ENCODE assay signal across 13 cellular contexts in the genomic region with DNA sequence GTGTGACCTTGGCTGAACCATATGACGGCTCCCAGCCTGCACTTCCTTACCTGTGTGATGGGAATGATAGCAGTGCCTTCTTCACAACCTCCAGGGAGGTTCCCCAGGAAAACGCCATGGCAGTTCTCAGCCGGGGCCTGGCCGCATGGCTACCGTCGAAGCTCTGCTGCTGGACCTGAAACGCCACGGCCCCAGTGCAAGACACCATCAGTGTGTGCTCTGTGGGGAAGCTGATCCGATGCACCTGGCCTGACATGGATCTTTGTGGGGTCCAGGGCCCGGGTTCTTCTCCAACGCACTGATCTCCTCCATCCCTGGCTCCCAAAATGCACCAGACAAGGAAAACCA. TPM values are rescaled to one million over a fixed set of nuclear protein-coding genes. Genes with fewer than 3 reads are reported as not detected.
DNase-seq lines count a peak whose midpoint lies in the region; ATAC-seq and TF ChIP-seq lines count a peak whose summit lies in the region.
"Had no signal": no experiment of that assay in that cellular context is flagged by ENCODE, and none has a peak within 500 bp of the region (broad histone marks: within the 10 kb centered on the region; RNA-seq: fewer than 3 reads in every experiment).

No MANE protein-coding gene starts in this region.

- H3K4me2 ChIP-seq in IMR-90 (ENCODE audit: low read depth, low read length) (no peak overlapping the region), neural progenitor cell (no peak overlapping the region)

- no peak for TF ChIP-seq RAD21 in IMR-90 (IDR thresholded peaks at IDR 0.05; ENCODE audit: low read length)

- H3K4ac ChIP-seq in IMR-90 (ENCODE audit: low read depth, low read length): peak overlapping the region; percentile 99

- dilution Hi-C loops in IMR-90 (cut with HindIII; ENCODE audit: low sequenced_read_pairs, unreplicated experiment): no loop called here

- H3K9me3 ChIP-seq in IMR-90 (ENCODE audit: control insufficient read depth, insufficient read depth, low read length) (no peaks in the 10 kb centered on the region), neural progenitor cell (ENCODE audit: low read depth) (no peaks in the 10 kb centered on the region)
- H3K9me3 ChIP-seq: Caco-2, HAP-1 had no signal

- H3K27ac ChIP-seq in IMR-90 (ENCODE audit: insufficient read depth, low read length) (no peak overlapping the region), neural progenitor cell (no peak overlapping the region)
- H3K27ac ChIP-seq: C4-2B, GM23248 had no signal

- no peaks in the 10 kb centered on the region for H3K27me3 ChIP-seq in IMR-90 (ENCODE audit: control insufficient read depth, insufficient read depth, low read length)
- H3K27me3 ChIP-seq in neural progenitor cell: no peaks in the 10 kb centered on the region

- peak overlapping the region; percentile 100 for H4K91ac ChIP-seq in IMR-90 (ENCODE audit: insufficient read depth, low read depth, low read length)

- no peak for ATAC-seq in IMR-90 (ENCODE audit: low read depth)
- ATAC-seq in GM19467 (IDR thresholded peaks at IDR 0.05; ENCODE audit: unreplicated experiment): no peak
- no peak for ATAC-seq in GM21723 (IDR thresholded peaks at IDR 0.05; ENCODE audit: unreplicated experiment)
- ATAC-seq: HepG2 had no signal

- H2BK15ac ChIP-seq in IMR-90 (ENCODE audit: low read depth, low read length): peak overlapping the region; percentile 77; the same call in 2 of the 3 replicates

- TF ChIP-seq POLR2A in IMR-90 (IDR thresholded peaks at IDR 0.05; ENCODE audit: low read depth, low read length): no peak

- H2AK9ac ChIP-seq in IMR-90 (replicated peaks; ENCODE audit: low read depth, low read length, poor library complexity): peak overlapping the region; percentile 25

- intact Hi-C loops in IMR-90 (cut with micrococcal nuclease): no loop called here

- peaks cover 2% of the 10 kb centered on the region for H3K4me1 Mint-ChIP-seq in endothelial cell (ENCODE audit: unreplicated experiment)
- peaks cover 3% of the 10 kb centered on the region for H3K4me1 Mint-ChIP-seq in neural progenitor cell

- H3K36me3 Mint-ChIP-seq in endothelial cell (ENCODE audit: low read depth, unreplicated experiment) (peaks cover 3% of the 10 kb centered on the region), neural progenitor cell (no peaks in the 10 kb centered on the region)

- no peak for DNase-seq in IMR-90
- DNase-seq in endothelial cell (ENCODE audit: low spot score): no peak
- no peak for DNase-seq in neural progenitor cell (ENCODE audit: low spot score)
- no peak for DNase-seq in T1000 (lab: John Stamatoyannopoulos, UW)
- DNase-seq: AML-193; Caco-2; CD4-positive, alpha-beta T cell; GM23248 had no signal

- peaks cover 12 to 26% of the 10 kb centered on the region in 2 experiments; a peak in 3 of 4 replicates for H3K79me1 ChIP-seq in IMR-90 (ENCODE audit: low read depth in 1 of 2, low read length in 2 of 2)

- H3K9ac ChIP-seq in IMR-90 (ENCODE audit: low read depth, low read length) (no peak overlapping the region), neural progenitor cell (no peak overlapping the region)
- H3K9ac ChIP-seq: GM23248 had no signal

- peak overlapping the region; percentile 100 for H2BK120ac ChIP-seq in IMR-90 (ENCODE audit: low read depth, low read length)

- no peak overlapping the region for H3K18ac ChIP-seq in IMR-90 (ENCODE audit: low read depth, low read length)

- WGBS in IMR-90 (ENCODE audit: extremely low coverage in 2 of 2, insufficient read length in 1 of 2), 2 experiments: no CpG with 5 or more reads among the region's 11 CpGs

- peak overlapping the region; percentile 24 for H3K27ac Mint-ChIP-seq in endothelial cell (ENCODE audit: unreplicated experiment)
- H3K27ac Mint-ChIP-seq in neural progenitor cell: peak overlapping the region; percentile 44
- H3K27ac Mint-ChIP-seq: CD4-positive, alpha-beta T cell had no signal

- no TSS peak for BruUV-seq in IMR-90 (replicated peaks; lab: Mats Ljungman, UMichigan)

- H3K36me3 ChIP-seq in IMR-90 (ENCODE audit: control insufficient read depth, insufficient read depth, low read length) (no peaks in the 10 kb centered on the region), neural progenitor cell (no peaks in the 10 kb centered on the region)
- H3K36me3 ChIP-seq: HAP-1 had no signal

- no peak overlapping the region for H3K4me3 Mint-ChIP-seq in endothelial cell (ENCODE audit: unreplicated experiment)
- H3K4me3 Mint-ChIP-seq in neural progenitor cell: no peak overlapping the region
- H3K4me3 Mint-ChIP-seq: CD4-positive, alpha-beta T cell had no signal

- H3K79me2 ChIP-seq in neural progenitor cell (ENCODE audit: low read depth): no peaks in the 10 kb centered on the region

- H2BK5ac ChIP-seq in IMR-90 (ENCODE audit: low read depth, low read length, poor library complexity, severe bottlenecking): peak overlapping the region; percentile 22

- H4K20me1 ChIP-seq in IMR-90 (ENCODE audit: insufficient read depth, low read length) (no peaks in the 10 kb centered on the region), neural progenitor cell (ENCODE audit: low read depth) (no peaks in the 10 kb centered on the region)

- no peak overlapping the region for H2AFZ ChIP-seq in IMR-90 (replicated peaks; ENCODE audit: low read length, poor library complexity)
- H2AFZ ChIP-seq in neural progenitor cell (replicated peaks): no peak overlapping the region
- H2AFZ ChIP-seq: GM23248 had no signal

- H3K56ac ChIP-seq in IMR-90 (ENCODE audit: extremely low read depth, insufficient read depth, low read length): no peak overlapping the region

- peaks cover 5% of the 10 kb centered on the region for H3K27me3 Mint-ChIP-seq in endothelial cell (ENCODE audit: unreplicated experiment)
- H3K27me3 Mint-ChIP-seq in neural progenitor cell (ENCODE audit: insufficient read depth, low read depth): peaks cover 4% of the 10 kb centered on the region
- H3K27me3 Mint-ChIP-seq: CD4-positive, alpha-beta T cell had no signal

- H2AK5ac ChIP-seq in IMR-90 (ENCODE audit: low read depth, low read length): peak overlapping the region; percentile 94

- no peak overlapping the region for H3K4me3 ChIP-seq in IMR-90 (ENCODE audit: insufficient read depth, low read depth, low read length)
- no peak overlapping the region for H3K4me3 ChIP-seq in neural progenitor cell
- H3K4me3 ChIP-seq: GM23248, HAP-1 had no signal

- H3K9me3 Mint-ChIP-seq in endothelial cell (ENCODE audit: unreplicated experiment): no peaks in the 10 kb centered on the region
- H3K9me3 Mint-ChIP-seq in neural progenitor cell: no peaks in the 10 kb centered on the region
- H3K9me3 Mint-ChIP-seq: CD4-positive, alpha-beta T cell had no signal

- no peak for TF ChIP-seq CTCF in IMR-90 (conservative IDR thresholded peaks at IDR 0.05; ENCODE audit: low read depth, low read length)
- no peak for TF ChIP-seq CTCF in endothelial cell (IDR thresholded peaks at IDR 0.05; ENCODE audit: unreplicated experiment)
- TF ChIP-seq CTCF in neural progenitor cell (IDR thresholded peaks at IDR 0.05): no peak

- H3F3A ChIP-seq in neural progenitor cell (ENCODE audit: low read depth): no peaks in the 10 kb centered on the region

- peak overlapping the region; percentile 99 for H2BK20ac ChIP-seq in IMR-90 (ENCODE audit: low read depth, low read length)

- no peak overlapping the region for H4K5ac ChIP-seq in IMR-90 (ENCODE audit: low read depth, low read length)

- H3K4me1 ChIP-seq in IMR-90 (ENCODE audit: control insufficient read depth, insufficient read depth, low read length) (peaks cover 18% of the 10 kb centered on the region), neural progenitor cell (no peaks in the 10 kb centered on the region)
- H3K4me1 ChIP-seq: Caco-2, HAP-1 had no signal

- peak overlapping the region; percentile 19; the same call in 1 of the 2 replicates for H3K14ac ChIP-seq in IMR-90 (replicated peaks; ENCODE audit: low read depth, low read length)

- CTCF ChIA-PET in IMR-90 (lab: Yijun Ruan, JAX): no interaction called here

- peaks cover 28% of the 10 kb centered on the region for H3K9me1 ChIP-seq in IMR-90 (ENCODE audit: insufficient read depth, low read length)

- peak overlapping the region; percentile 26 to 32; a peak in 2 of 4 replicates for H4K8ac ChIP-seq in IMR-90 (ENCODE audit: low read depth in 2 of 2, low read length in 2 of 2)

- no peak overlapping the region for H3K23ac ChIP-seq in IMR-90 (ENCODE audit: low read depth, low read length)

- POLR2A ChIA-PET in IMR-90 (lab: Charles Lee; ENCODE audit: unreplicated experiment): no interaction called here

- in situ Hi-C loops in IMR-90 (cut with MboI; ENCODE audit: low sequenced_read_pairs): no loop called here

TF ChIP-seq in IMR-90, 13 proteins besides CTCF, POLR2A, EP300 and RAD21:
- TF ChIP-seq CEBPB (IDR thresholded peaks at IDR 0.05; ENCODE audit: low read depth, low read length) (no peak), CHD1 (IDR thresholded peaks at IDR 0.05; ENCODE audit: low read depth, low read length) (no peak), MAFK (IDR thresholded peaks at IDR 0.05; ENCODE audit: low read depth, low read length) (no peak), RCOR1 (IDR thresholded peaks at IDR 0.05; ENCODE audit: insufficient replicate concordance, low read length) (no peak), SMC3 (IDR thresholded peaks at IDR 0.05; ENCODE audit: low read depth, low read length) (no peak)
- TF ChIP-seq, protein P1, sequence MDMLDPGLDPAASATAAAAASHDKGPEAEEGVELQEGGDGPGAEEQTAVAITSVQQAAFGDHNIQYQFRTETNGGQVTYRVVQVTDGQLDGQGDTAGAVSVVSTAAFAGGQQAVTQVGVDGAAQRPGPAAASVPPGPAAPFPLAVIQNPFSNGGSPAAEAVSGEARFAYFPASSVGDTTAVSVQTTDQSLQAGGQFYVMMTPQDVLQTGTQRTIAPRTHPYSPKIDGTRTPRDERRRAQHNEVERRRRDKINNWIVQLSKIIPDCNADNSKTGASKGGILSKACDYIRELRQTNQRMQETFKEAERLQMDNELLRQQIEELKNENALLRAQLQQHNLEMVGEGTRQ (IDR thresholded peaks at IDR 0.05; ENCODE audit: low read depth, low read length): no peak

RNA-seq across cellular contexts. Expression of a gene that starts 54.5 kb away (rescaled TPM):
- total RNA-seq in IMR-90 (2012; rRNA removed): 1.1 and 1.4 TPM in 2 replicates
- polyA plus RNA-seq in IMR-90 (2012; rRNA removed): 13.3 and 16.4 TPM in 2 replicates
- 5.1 and 8.8 TPM in 2 replicates for polyA plus RNA-seq in IMR-90 (2012; cell fraction: cytosol; rRNA removed)
- polyA plus RNA-seq in IMR-90 (2012; cell fraction: nucleus; rRNA removed; ENCODE audit: low replicate concordance): 32.3 and 70.4 TPM in 2 replicates
- total RNA-seq in endothelial cell (ENCODE audit: unreplicated experiment): 14.7 TPM
- 0.02 and 0.03 TPM in 2 replicates for total RNA-seq in neural progenitor cell (ENCODE audit: low replicate concordance)
- total RNA-seq: HepG2 had no signal
- polyA plus RNA-seq: HepG2 had no signal
